In genomic region chr13:77312311-77312710, GRCh38 we compare ENCODE assay signal across 22 cellular contexts.
"Had no signal": no experiment of that assay in that cellular context is flagged by ENCODE, and none has a peak within 500 bp of the region (broad histone marks: within the 10 kb centered on the region; RNA-seq: fewer than 3 reads in every experiment).

No MANE protein-coding gene starts in this region.

- H3K36me3 ChIP-seq: neural progenitor cell had no signal

- H3K9ac ChIP-seq: neural progenitor cell had no signal

- H3K27ac Mint-ChIP-seq: activated CD4-positive, alpha-beta T cell treated with anti-CD3 and anti-CD28 coated beads, Interleukin-2, amount 10 ng/mL, durations not matched to agents 7 days and 5 days; activated naive CD8-positive, alpha-beta T cell treated with anti-CD3 and anti-CD28 coated beads, Interleukin-2, amount 50 U/mL, for 24 hours; brain; neural progenitor cell; progenitor cell of endocrine pancreas had no signal

- H3K4me3 Mint-ChIP-seq: activated CD4-positive, alpha-beta T cell treated with anti-CD3 and anti-CD28 coated beads, Interleukin-2, amount 10 ng/mL, durations not matched to agents 7 days and 5 days; activated naive CD8-positive, alpha-beta T cell treated with anti-CD3 and anti-CD28 coated beads, Interleukin-2, amount 50 U/mL, for 24 hours; brain; endodermal cell; neural progenitor cell had no signal

- DNase-seq: activated CD4-positive, alpha-beta T cell treated with anti-CD3 and anti-CD28 coated beads, Interleukin-2, amount 10 ng/mL, durations not matched to agents 7 days and 5 days; activated CD8-positive, alpha-beta memory T cell treated with anti-CD3 and anti-CD28 coated beads for 24 hours; activated CD8-positive, alpha-beta memory T cell treated with anti-CD3 and anti-CD28 coated beads, Interleukin-2, amount 50 U/mL, for 48 hours; activated naive CD4-positive, alpha-beta T cell; activated naive CD8-positive, alpha-beta T cell treated with anti-CD3 and anti-CD28 coated beads, Interleukin-2, amount 50 U/mL, for 24 hours; anterior cingulate cortex; caudate nucleus; dorsolateral prefrontal cortex; endodermal cell; foreskin keratinocyte; hippocampal formation; midbrain; stimulated activated CD4-positive, alpha-beta T cell treated with anti-CD3 and anti-CD28 coated beads, Interleukin-2, amount 100 ng/mL, for 24 hours; stimulated activated naive CD8-positive, alpha-beta T cell treated with anti-CD3 and anti-CD28 coated beads, Interleukin-15, Interleukin-2, amounts not matched to agents 100 U/mL and 50 U/mL, for 24 hours; T-cell had no signal

- H3K27ac ChIP-seq: epithelial cell of prostate, foreskin keratinocyte, neural progenitor cell had no signal

- H3K9me3 Mint-ChIP-seq: activated naive CD8-positive, alpha-beta T cell treated with anti-CD3 and anti-CD28 coated beads, Interleukin-2, amount 50 U/mL, for 24 hours; endodermal cell; T-cell had no signal

- ATAC-seq: activated naive CD8-positive, alpha-beta T cell treated with anti-CD3 and anti-CD28 coated beads, Interleukin-2, amount 50 U/mL, for 24 hours; foreskin keratinocyte; left lobe of liver; stimulated activated naive CD8-positive, alpha-beta T cell treated with anti-CD3 and anti-CD28 coated beads, Interleukin-15, Interleukin-2, amounts not matched to agents 100 U/mL and 50 U/mL, for 24 hours; T-cell had no signal

- H2AFZ ChIP-seq: neural progenitor cell had no signal

- H3K27me3 ChIP-seq: dorsolateral prefrontal cortex, foreskin keratinocyte, neural progenitor cell, tibial nerve had no signal

- H3K4me3 ChIP-seq: dorsolateral prefrontal cortex, lung, neural progenitor cell, tibial nerve had no signal

- H3K4me1 Mint-ChIP-seq: neural progenitor cell had no signal

- H3K9me3 ChIP-seq: tibial nerve had no signal

- H3K36me3 Mint-ChIP-seq: neural progenitor cell had no signal

- H3K27me3 Mint-ChIP-seq: activated CD4-positive, alpha-beta T cell treated with anti-CD3 and anti-CD28 coated beads, Interleukin-2, amount 10 ng/mL, durations not matched to agents 7 days and 5 days; activated naive CD8-positive, alpha-beta T cell treated with anti-CD3 and anti-CD28 coated beads, Interleukin-2, amount 50 U/mL, for 24 hours; progenitor cell of endocrine pancreas; T-cell had no signal
